In the genomic region with DNA sequence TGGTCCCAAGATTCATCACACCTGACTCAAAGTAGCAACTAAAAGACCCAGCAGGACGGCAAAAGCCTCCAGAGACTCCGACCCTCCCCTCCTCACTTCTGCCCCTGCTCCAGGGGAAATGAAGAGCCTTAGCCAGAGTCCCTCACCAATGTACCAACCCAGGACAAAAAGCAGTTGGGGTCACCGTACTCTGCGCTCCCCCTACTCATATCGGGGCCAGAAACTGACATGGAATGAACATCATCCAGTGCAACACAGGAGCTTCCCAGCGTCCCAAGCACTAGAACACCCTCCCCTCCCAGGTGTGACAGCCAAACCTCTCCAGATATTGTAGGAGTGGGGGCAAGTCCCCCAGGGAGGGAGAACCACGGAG, we compare ENCODE assay signal across 8 cellular contexts. TPM values are rescaled to one million over a fixed set of nuclear protein-coding genes. Genes with fewer than 3 reads are reported as not detected.
DNase-seq lines count a peak whose midpoint lies in the region; ATAC-seq and TF ChIP-seq lines count a peak whose summit lies in the region.

No MANE protein-coding gene starts in this region.

- H3K27me3 Mint-ChIP-seq in IgD-negative memory B cell: no peaks in the 10 kb centered on the region
- H3K27me3 Mint-ChIP-seq in central memory CD8-positive, alpha-beta T cell: no peaks in the 10 kb centered on the region

- H3K36me3 ChIP-seq in mucosa of rectum (ENCODE audit: control insufficient read depth in 2 of 2, insufficient read depth in 2 of 2, low read length in 2 of 2): peaks cover 55% of the 10 kb centered on the region in 2 donors

- POLR2A ChIA-PET in AG04449 (lab: Yijun Ruan, JAX): interaction anchor here (2.4 to 8.9 kb wide), 3 partner anchors 8 to 218 kb away, joined by 9 to 266 read pairs (median 25); partner anchors contain the start of gene DAPK3

- H3K36me3 Mint-ChIP-seq in IgD-negative memory B cell: peaks cover 9% of the 10 kb centered on the region
- H3K36me3 Mint-ChIP-seq in central memory CD8-positive, alpha-beta T cell (ENCODE audit: insufficient read depth): peaks cover 73% of the 10 kb centered on the region

- H3K27ac ChIP-seq in mucosa of rectum (ENCODE audit: low read depth in 2 of 2, low read length in 2 of 2): peak overlapping the region; percentile 65 to 95

- peak overlapping the region; percentile 97 for H3K9ac ChIP-seq in mucosa of rectum (ENCODE audit: low read depth in 1 of 2, low read length in 2 of 2)

- H3K9me3 ChIP-seq in mucosa of rectum (ENCODE audit: control insufficient read depth in 2 of 2, low read length in 2 of 2): no peaks in the 10 kb centered on the region

- no peak for TF ChIP-seq CTCF in AG04449 (IDR thresholded peaks at IDR 0.05; ENCODE audit: insufficient read depth, low read length, missing control alignments)

- ATAC-seq in central memory CD8-positive, alpha-beta T cell (replicated peaks; ENCODE audit: extremely low read depth, poor library complexity, severe bottlenecking): no peak
- no peak for ATAC-seq in HG03025 (IDR thresholded peaks at IDR 0.05; ENCODE audit: low FRiP score, unreplicated experiment)
- no peak for ATAC-seq in HG03439 (IDR thresholded peaks at IDR 0.05; ENCODE audit: unreplicated experiment)
- ATAC-seq in HG03280 (IDR thresholded peaks at IDR 0.05; ENCODE audit: unreplicated experiment): no peak

- H3K27me3 ChIP-seq in mucosa of rectum (ENCODE audit: control insufficient read depth in 2 of 2, insufficient read depth in 2 of 2, low read length in 2 of 2): no peaks in the 10 kb centered on the region

- peak overlapping the region; percentile 92 to 100 (median 98) for H3K4me3 Mint-ChIP-seq in IgD-negative memory B cell
- H3K4me3 Mint-ChIP-seq in central memory CD8-positive, alpha-beta T cell: peak overlapping the region; percentile 94

- peak overlapping the region; percentile 93 to 99 (median 95) for H3K27ac Mint-ChIP-seq in IgD-negative memory B cell
- peak overlapping the region; percentile 95 for H3K27ac Mint-ChIP-seq in central memory CD8-positive, alpha-beta T cell (ENCODE audit: low read depth)

- H3K4me1 ChIP-seq in mucosa of rectum (ENCODE audit: control insufficient read depth in 2 of 2, insufficient read depth in 2 of 2, low read length in 2 of 2): peaks cover 36 to 38% of the 10 kb centered on the region in 2 donors

- H3K9me3 Mint-ChIP-seq in IgD-negative memory B cell: no peaks in the 10 kb centered on the region
- no peaks in the 10 kb centered on the region for H3K9me3 Mint-ChIP-seq in central memory CD8-positive, alpha-beta T cell

- DNase-seq in AG04449 (ENCODE audit: low read depth, low spot score): no peak
- no peak for DNase-seq in central memory CD8-positive, alpha-beta T cell (ENCODE audit: low spot score in 2 of 2)
- DNase-seq in COR-L47 (lab: John Stamatoyannopoulos, UW): no peak

- CTCF ChIA-PET in AG04449 (lab: Yijun Ruan, JAX): interaction anchor here (1.2 to 5.6 kb wide), 2 partner anchors 8 to 13 kb away, joined by 3 to 37 read pairs; partner anchors contain the start of gene DAPK3

- H3K4me3 ChIP-seq in AG04449 (ENCODE audit: low read depth, low read length) (peak overlapping the region; percentile 100), mucosa of rectum (ENCODE audit: low read length in 2 of 2) (peak overlapping the region; percentile 80 to 99)

- H3K4me1 Mint-ChIP-seq in IgD-negative memory B cell: peaks cover 21 to 28% (median 25%) of the 10 kb centered on the region in 3 donors
- peaks cover 41% of the 10 kb centered on the region for H3K4me1 Mint-ChIP-seq in central memory CD8-positive, alpha-beta T cell

RNA-seq across cellular contexts. Expression of gene EEF2, which starts 1.7 kb away (rescaled TPM):
- polyA plus RNA-seq in IgD-negative memory B cell: 1,056 TPM

RNA-seq across cellular contexts. Expression of gene DAPK3, which starts 12.6 kb away (rescaled TPM):
- polyA plus RNA-seq in IgD-negative memory B cell: 34.7 TPM

RNA-seq across cellular contexts. Expression of gene PIAS4, which starts 24.0 kb away (rescaled TPM):
- 8.9 TPM for polyA plus RNA-seq in IgD-negative memory B cell

RNA-seq across cellular contexts. Expression of gene NMRK2, which starts 50.7 kb away (rescaled TPM):
- not detected for polyA plus RNA-seq in IgD-negative memory B cell
